Comparison of ENCODE assay signal across 8 cellular contexts in the genomic region with DNA sequence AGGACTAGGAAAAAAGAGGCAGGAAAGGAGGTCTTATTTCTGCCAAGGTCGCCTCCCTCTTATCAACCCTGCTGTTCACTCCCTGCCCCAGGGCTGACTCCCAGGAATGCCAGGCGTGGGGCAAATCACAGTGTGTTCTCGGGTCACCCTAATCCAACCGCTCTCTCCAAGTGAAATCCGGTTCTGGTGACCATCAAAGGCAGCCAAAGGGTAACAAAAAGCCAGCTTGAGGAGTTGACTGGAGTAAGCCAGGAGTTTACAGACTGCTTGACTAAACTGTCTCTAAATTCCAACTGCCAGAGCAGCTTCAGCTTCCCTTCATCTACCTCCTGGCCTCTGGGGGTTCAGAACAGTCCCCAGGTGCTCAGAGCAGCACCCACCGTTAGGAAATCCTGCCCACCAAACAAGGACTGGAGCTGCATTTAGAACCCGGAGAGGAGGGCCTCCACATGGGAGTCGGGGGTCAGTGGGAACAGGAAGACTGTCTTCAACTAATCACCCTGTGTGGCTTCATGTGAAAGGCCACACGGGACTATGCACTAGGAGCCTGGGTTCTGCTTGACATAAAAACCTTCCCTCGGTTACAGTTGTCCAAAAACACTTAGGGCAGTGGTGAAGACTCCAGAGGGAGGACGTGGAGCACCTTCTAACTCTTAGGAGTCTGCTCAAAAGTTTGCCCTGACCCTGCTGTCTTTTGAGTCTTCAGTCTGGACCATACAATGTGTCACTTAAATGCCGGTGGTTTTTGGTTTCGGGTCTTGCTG. TPM values are rescaled to one million over a fixed set of nuclear protein-coding genes. Genes with fewer than 3 reads are reported as not detected.
DNase-seq lines count a peak whose midpoint lies in the region; TF ChIP-seq lines count a peak whose summit lies in the region.

No MANE protein-coding gene starts in this region.

- H3K27ac ChIP-seq in DOHH2 (ENCODE audit: low read depth, low read length) (no peak overlapping the region), OCI-LY1 (ENCODE audit: low read depth, low read length, poor library complexity, severe bottlenecking) (peak overlapping the region; percentile 58), ectodermal cell (ENCODE audit: insufficient read depth, low read depth, low read length, poor library complexity, severe bottlenecking) (peak overlapping the region; percentile 38), parathyroid adenoma (peak overlapping the region; percentile 77)

- H3K27me3 ChIP-seq in DOHH2 (ENCODE audit: control insufficient read depth, low read length), result no peaks in the 10 kb centered on the region
- no peaks in the 10 kb centered on the region for H3K27me3 ChIP-seq in OCI-LY1 (ENCODE audit: insufficient read depth, low read length)
- peaks cover 20% of the 10 kb centered on the region for H3K27me3 ChIP-seq in ectodermal cell (ENCODE audit: control insufficient read depth, insufficient read depth, low read length, poor library complexity, severe bottlenecking)
- no peaks in the 10 kb centered on the region for H3K27me3 ChIP-seq in parathyroid adenoma (ENCODE audit: control insufficient read depth, insufficient read depth, low read length)

- no peaks in the 10 kb centered on the region for H3K9me3 ChIP-seq in DOHH2 (ENCODE audit: control insufficient read depth, insufficient read depth, low read length)
- H3K9me3 ChIP-seq in OCI-LY1 (ENCODE audit: low read length), result no peaks in the 10 kb centered on the region
- H3K9me3 ChIP-seq in ectodermal cell (ENCODE audit: control insufficient read depth, low read length), result no peaks in the 10 kb centered on the region
- no peaks in the 10 kb centered on the region for H3K9me3 ChIP-seq in parathyroid adenoma (ENCODE audit: control insufficient read depth, low read length)

- peaks cover 44% of the 10 kb centered on the region for H3K4me1 ChIP-seq in DOHH2 (ENCODE audit: control insufficient read depth, low read length)
- peaks cover 46% of the 10 kb centered on the region for H3K4me1 ChIP-seq in OCI-LY1 (ENCODE audit: insufficient read depth, low read length, severe bottlenecking)
- H3K4me1 ChIP-seq in ectodermal cell (ENCODE audit: control insufficient read depth, insufficient read depth, low read length), result peaks cover 10% of the 10 kb centered on the region
- peaks cover 7% of the 10 kb centered on the region for H3K4me1 ChIP-seq in parathyroid adenoma

- TF ChIP-seq CTCF in DOHH2 (IDR thresholded peaks at IDR 0.05; ENCODE audit: low read depth, low read length, poor library complexity, severe bottlenecking), result no peak
- no peak for TF ChIP-seq CTCF in OCI-LY1 (IDR thresholded peaks at IDR 0.05; ENCODE audit: low read length)
- no peak for TF ChIP-seq CTCF in parathyroid adenoma (IDR thresholded peaks at IDR 0.05)

- H3K36me3 ChIP-seq in DOHH2 (ENCODE audit: control insufficient read depth, low read length) (peaks cover 20% of the 10 kb centered on the region), OCI-LY1 (ENCODE audit: insufficient read depth, low read length) (peaks cover 10% of the 10 kb centered on the region; the same call in 1 of the 2 replicates), ectodermal cell (ENCODE audit: control insufficient read depth, insufficient read depth, low read length) (no peaks in the 10 kb centered on the region), parathyroid adenoma (ENCODE audit: control insufficient read depth, insufficient read depth, low read length) (no peaks in the 10 kb centered on the region)

- WGBS in ectodermal cell, 2 experiments, result 74 to 76% methylated on average over 13 of the region's 13 CpGs

- no peaks in the 10 kb centered on the region for H4K20me1 ChIP-seq in DOHH2 (ENCODE audit: control insufficient read depth, insufficient read depth, low read depth, low read length)
- H4K20me1 ChIP-seq in OCI-LY1 (ENCODE audit: insufficient read depth, low read length), result no peaks in the 10 kb centered on the region

- H3K9me2 ChIP-seq in DOHH2 (replicated peaks; ENCODE audit: control insufficient read depth, low read length) (no peaks in the 10 kb centered on the region), OCI-LY1 (ENCODE audit: low read depth, low read length) (no peaks in the 10 kb centered on the region)

- H3K79me2 ChIP-seq in DOHH2 (ENCODE audit: control insufficient read depth, low read length) (peaks cover 78% of the 10 kb centered on the region), OCI-LY1 (ENCODE audit: insufficient read depth, low read length) (peaks cover 26% of the 10 kb centered on the region), parathyroid adenoma (peaks cover 17% of the 10 kb centered on the region)

- peak overlapping the region; percentile 71; the same call in 1 of the 2 replicates for H3K9ac ChIP-seq in OCI-LY1 (ENCODE audit: low read length)
- no peak overlapping the region for H3K9ac ChIP-seq in parathyroid adenoma

- no peak for DNase-seq in NCI-H2196 (lab: John Stamatoyannopoulos, UW; ENCODE audit: unreplicated experiment)
- DNase-seq in HK-2 (ENCODE audit: unreplicated experiment), result no peak
- DNase-seq in NOMO-1 (lab: John Stamatoyannopoulos, UW; ENCODE audit: unreplicated experiment in 2 of 2), result no peak
- DNase-seq in activated CD4-positive, alpha-beta T cell treated with anti-CD3 and anti-CD28 coated beads for 4 hours, result no peak

- H3K4me2 ChIP-seq in DOHH2 (ENCODE audit: low read length) (peak overlapping the region; percentile 81), OCI-LY1 (ENCODE audit: low read length) (peak overlapping the region; percentile 80), parathyroid adenoma (ENCODE audit: low read length) (no peak overlapping the region)

- H3K4me3 ChIP-seq in DOHH2 (ENCODE audit: low read length) (peak overlapping the region; percentile 73), OCI-LY1 (ENCODE audit: low read depth, low read length, poor library complexity, severe bottlenecking) (peak overlapping the region; percentile 75), ectodermal cell (ENCODE audit: insufficient read depth, low read depth, low read length) (no peak overlapping the region), parathyroid adenoma (ENCODE audit: low read depth, low read length) (no peak overlapping the region)

- H3F3A ChIP-seq in DOHH2 (ENCODE audit: control insufficient read depth, insufficient read depth), result peaks cover 10% of the 10 kb centered on the region
- H3F3A ChIP-seq in OCI-LY1 (ENCODE audit: insufficient read depth, low read length), result no peaks in the 10 kb centered on the region

- H2AFZ ChIP-seq in OCI-LY1 (ENCODE audit: low read length) (no peak overlapping the region), parathyroid adenoma (peak overlapping the region; percentile 96)

RNA-seq across cellular contexts. Expression of a gene that starts 1.2 kb away (rescaled TPM):
- 19.0 TPM for polyA plus RNA-seq in ectodermal cell (2013, experiment 1 of 4)
- polyA plus RNA-seq in ectodermal cell (2013, experiment 2 of 4), result 19.6 TPM
- polyA plus RNA-seq in ectodermal cell (2013, experiment 3 of 4), result 12.3 TPM
- 12.4 TPM for polyA plus RNA-seq in ectodermal cell (2013, experiment 4 of 4)

RNA-seq across cellular contexts. Expression of a gene that starts 24.2 kb away (rescaled TPM):
- polyA plus RNA-seq in ectodermal cell (2013, experiment 1 of 4), result 75.9 TPM
- polyA plus RNA-seq in ectodermal cell (2013, experiment 2 of 4), result 76.8 TPM
- 62.8 TPM for polyA plus RNA-seq in ectodermal cell (2013, experiment 3 of 4)
- polyA plus RNA-seq in ectodermal cell (2013, experiment 4 of 4), result 71.5 TPM

Comparison
In these comparisons a context has a peak if more than half of its experiments do, and no peak if none do; other contexts are left out.
1. H3K4me3 ChIP-seq: peak in DOHH2 (single experiment) and OCI-LY1 (single experiment); none in ectodermal cell (single experiment) and parathyroid adenoma (single experiment).